ENCODE assay signal across 8 cellular contexts in genomic region chr19:33143897-33144405, GRCh38. TPM values are rescaled to one million over a fixed set of nuclear protein-coding genes. Genes with fewer than 3 reads are reported as not detected.
DNase-seq lines count a peak whose midpoint lies in the region; ATAC-seq, FAIRE-seq and TF ChIP-seq lines count a peak whose summit lies in the region.

No MANE protein-coding gene starts in this region.

- H2AFZ ChIP-seq in HepG2 (ENCODE audit: low read length) = no peak overlapping the region

- peak; percentile 88 for TF ChIP-seq RAD21 in HepG2 (CRISPR knock-in tag; IDR thresholded peaks at IDR 0.05)

- H3K36me3 ChIP-seq in HepG2 (replicated peaks in 1 of 2; ENCODE audit: control insufficient read depth in 1 of 2, insufficient read depth in 2 of 2, low read length in 2 of 2) = no peaks in the 10 kb centered on the region

- peaks cover 30% of the 10 kb centered on the region for H3K4me1 ChIP-seq in HepG2 (ENCODE audit: insufficient read depth, low read length)

- TF ChIP-seq POLR2A in HepG2 (IDR thresholded peaks at IDR 0.05; ENCODE audit: insufficient read depth in 1 of 2, low read depth in 2 of 2, low read length in 2 of 2) = no peak

- H3K79me2 ChIP-seq in HepG2 (ENCODE audit: insufficient read depth, low read length) = no peaks in the 10 kb centered on the region

- in situ Hi-C loops in HepG2 (cut with HindIII; ENCODE audit: extremely low pct_ligation_motif_present, low pct_unique_long_range_greater_than_20kb) = loop anchor here (5.0 to 25.0 kb wide), 2 partner anchors 33 to 457 kb away; partner anchors contain the start of genes ANKRD27, NUDT19 and RGS9BP

- H3K27ac ChIP-seq in HepG2 (ENCODE audit: extremely low read length, insufficient read depth, low read length) = no peak overlapping the region

- ATAC-seq in HG02798 (IDR thresholded peaks at IDR 0.05; ENCODE audit: poor library complexity, unreplicated experiment) (peak; percentile 74), HepG2 (peak; percentile 92), HG03457 (IDR thresholded peaks at IDR 0.05; ENCODE audit: unreplicated experiment) (no peak)

- peak overlapping the region; percentile 91 for H3K4me2 ChIP-seq in HepG2 (ENCODE audit: low read depth, low read length)

- WGBS in HepG2 (ENCODE audit: low lambda C conversion rate) = 4% methylated on average over 19 of the region's 23 CpGs

- TF ChIP-seq EP300 in HepG2 (IDR thresholded peaks at IDR 0.05; ENCODE audit: low read depth in 2 of 2, low read length in 2 of 2) = no peak
- TF ChIP-seq EP300 in HepG2 (CRISPR knock-in tag; IDR thresholded peaks at IDR 0.05; ENCODE audit: borderline replicate concordance) = no peak

- H3K27me3 ChIP-seq in HepG2 (ENCODE audit: control insufficient read depth in 1 of 2, insufficient read depth in 2 of 2, low read length in 2 of 2) = peaks cover 0 to 7% of the 10 kb centered on the region in 2 experiments; a peak in 2 of 5 replicates

- no peaks in the 10 kb centered on the region for H3K9me3 ChIP-seq in HepG2 (ENCODE audit: low read length)

- peak; percentile 87 for FAIRE-seq in HepG2 (lab: Jason Lieb, UNC)

- no peaks in the 10 kb centered on the region for H4K20me1 ChIP-seq in HepG2 (ENCODE audit: insufficient read depth, low read length)

- H3K4me3 ChIP-seq in choroid plexus epithelial cell (ENCODE audit: low read depth, low read length) (no peak overlapping the region), HepG2 (replicated peaks in 1 of 3; ENCODE audit: insufficient read depth in 1 of 3, low read depth in 2 of 3, low read length in 3 of 3) (peak overlapping the region; percentile 57 to 72 (median 57); a peak in 5 of 6 replicates)

- intact Hi-C loops in HepG2 (cut with micrococcal nuclease; ENCODE audit: unreplicated experiment) = loop anchor here (1.0 to 2.0 kb wide), 2 partner anchors 33 to 40 kb away; no protein-coding TSS in a partner anchor

- CTCF ChIA-PET in HepG2 (lab: Yijun Ruan, JAX; ENCODE audit: low intra/inter-chr PET ratio, low total read pairs) = interaction anchor here (0.7 to 2.7 kb wide), 3 partner anchors 34 to 91 kb away, joined by 4 to 16 read pairs (median 9); no protein-coding TSS in a partner anchor

- peak overlapping the region; percentile 37; the same call in 1 of the 2 replicates for H3K9ac ChIP-seq in HepG2 (ENCODE audit: insufficient read depth, low read depth, low read length)

- POLR2A ChIA-PET in HepG2 (lab: Yijun Ruan, JAX) = interaction anchor here (1.0 to 2.8 kb wide), 3 partner anchors 13 to 40 kb away, joined by 3 to 18 read pairs (median 4); no protein-coding TSS in a partner anchor

- TF ChIP-seq CTCF in choroid plexus epithelial cell (conservative IDR thresholded peaks at IDR 0.05; ENCODE audit: low read depth, low read length) (peak; percentile 96), HepG2 (CRISPR knock-in tag; IDR thresholded peaks at IDR 0.05) (peak; percentile 95)

- DNase-seq in EH (ENCODE audit: low read depth) = peak; percentile 63
- DNase-seq in NCI-H2227 treated with DMSO at 0.1 percent for 48 hours (lab: John Stamatoyannopoulos, UW) = peak; percentile 98
- DNase-seq in activated CD4-positive, alpha-beta T cell treated with anti-CD3 and anti-CD28 coated beads for 24 hours (ENCODE audit: low read depth in 2 of 2) = peak; percentile 38 to 49
- DNase-seq in choroid plexus epithelial cell (ENCODE audit: low read depth) = peak; percentile 57
- peak; percentile 47 for DNase-seq in HepG2 (ENCODE audit: low spot score)
- peak in 2 of 3 donors; percentile 39 to 47 for DNase-seq in stimulated activated CD4-positive, alpha-beta T cell treated with anti-CD3 and anti-CD28 coated beads, TNF-alpha, amount 100 ng/mL, for 1 hour (ENCODE audit: low read depth in 3 of 3, low spot score in 1 of 3)

- no TSS peak for BruUV-seq in HepG2 (replicated peaks; lab: Mats Ljungman, UMichigan)

TF ChIP-seq in HepG2, 621 proteins besides CTCF, POLR2A, EP300 and RAD21 (continues in another document):
- TF ChIP-seq BCL6 (CRISPR knock-in tag; IDR thresholded peaks at IDR 0.05) = no peak
- TF ChIP-seq ZNF451 (CRISPR knock-in tag; IDR thresholded peaks at IDR 0.05) = no peak
- no peak for TF ChIP-seq DMTF1 (CRISPR knock-in tag; IDR thresholded peaks at IDR 0.05)
- TF ChIP-seq ZNF430 (CRISPR knock-in tag; IDR thresholded peaks at IDR 0.05) = peak; percentile 63; the same call in 1 of the 2 replicates
- TF ChIP-seq ZNF792 (CRISPR knock-in tag; IDR thresholded peaks at IDR 0.05) = 0 out of 2 replicates have a peak, but pooled peaks have one; percentile 38
- no peak for TF ChIP-seq NR0B2 (CRISPR knock-in tag; IDR thresholded peaks at IDR 0.05)
- no peak for TF ChIP-seq ZNF652 (CRISPR knock-in tag; IDR thresholded peaks at IDR 0.05; ENCODE audit: borderline replicate concordance, low read depth)
- no peak for TF ChIP-seq ZNF264 (CRISPR knock-in tag; IDR thresholded peaks at IDR 0.05)

RNA-seq across cellular contexts. Expression of gene WDR88, which starts 12.0 kb away (rescaled TPM):
- total RNA-seq in HepG2 (2016; rRNA removed; fragmentation: Illumina TruSeq; extraction: Trizol) = not detected in 2 replicates
- not detected in 2 replicates for total RNA-seq in HepG2 (2016; cell fraction: cytosol; rRNA removed; fragmentation: Illumina TruSeq; extraction: Trizol; ENCODE audit: low read depth)
- 0.09 TPM in 1 of 2 replicates, not detected in the other for total RNA-seq in HepG2 (2016; cell fraction: insoluble cytoplasmic fraction; rRNA removed; fragmentation: Illumina TruSeq; extraction: Trizol)
- not detected in 2 replicates for total RNA-seq in HepG2 (2016; cell fraction: membrane; rRNA removed; fragmentation: Illumina TruSeq; extraction: Trizol)
- total RNA-seq in HepG2 (2016; cell fraction: nucleus; rRNA removed; fragmentation: Illumina TruSeq; extraction: Trizol) = not detected in 2 replicates
- 0.09 TPM in 1 of 2 replicates, not detected in the other for polyA plus RNA-seq in HepG2 (2011; rRNA removed)
- polyA plus RNA-seq in HepG2 (2011; cell fraction: cytosol; rRNA removed) = not detected in 2 replicates
- 0.07 TPM in 1 of 2 replicates, not detected in the other for polyA plus RNA-seq in HepG2 (2011; cell fraction: nucleus; rRNA removed)
- polyA plus RNA-seq in HepG2 (2012) = 0.12 and 0.20 TPM in 2 replicates
- polyA plus RNA-seq in HepG2 (2016; cell fraction: cytosol; fragmentation: Illumina TruSeq; extraction: Trizol; ENCODE audit: low read depth) = not detected in 2 replicates
- polyA plus RNA-seq in HepG2 (2016; cell fraction: insoluble cytoplasmic fraction; fragmentation: Illumina TruSeq; extraction: Trizol; ENCODE audit: low read depth) = not detected in 2 replicates
- polyA plus RNA-seq in HepG2 (2016; cell fraction: membrane; fragmentation: Illumina TruSeq; extraction: Trizol; ENCODE audit: low read depth) = not detected in 2 replicates
- not detected in 2 replicates for polyA plus RNA-seq in HepG2 (2016; cell fraction: nucleus; fragmentation: Illumina TruSeq; extraction: Trizol; ENCODE audit: insufficient read depth, low read depth)
- polyA minus RNA-seq in HepG2 (2011; rRNA and poly(A)+ RNA removed; ENCODE audit: low replicate concordance) = 0.26 TPM in 1 of 2 replicates, not detected in the other
- not detected in 2 replicates for polyA minus RNA-seq in HepG2 (2011; cell fraction: cytosol; rRNA and poly(A)+ RNA removed)
- polyA minus RNA-seq in HepG2 (2011; cell fraction: nucleus; rRNA and poly(A)+ RNA removed) = not detected in 2 replicates

RNA-seq across cellular contexts. Expression of gene LRP3, which starts 50.2 kb away (rescaled TPM):
- 45.1 and 51.6 TPM in 2 replicates for total RNA-seq in HepG2 (2016; rRNA removed; fragmentation: Illumina TruSeq; extraction: Trizol)
- 34.5 and 35.4 TPM in 2 replicates for total RNA-seq in HepG2 (2016; cell fraction: cytosol; rRNA removed; fragmentation: Illumina TruSeq; extraction: Trizol; ENCODE audit: low read depth)
- 39.3 and 56.4 TPM in 2 replicates for total RNA-seq in HepG2 (2016; cell fraction: insoluble cytoplasmic fraction; rRNA removed; fragmentation: Illumina TruSeq; extraction: Trizol)
- total RNA-seq in HepG2 (2016; cell fraction: membrane; rRNA removed; fragmentation: Illumina TruSeq; extraction: Trizol) = 85.6 and 91.5 TPM in 2 replicates
- total RNA-seq in HepG2 (2016; cell fraction: nucleus; rRNA removed; fragmentation: Illumina TruSeq; extraction: Trizol) = 24.3 and 30.9 TPM in 2 replicates
- polyA plus RNA-seq in HepG2 (2011; rRNA removed) = 17.6 and 30.3 TPM in 2 replicates
- polyA plus RNA-seq in HepG2 (2011; cell fraction: cytosol; rRNA removed) = 9.6 and 22.4 TPM in 2 replicates
- 49.0 and 59.4 TPM in 2 replicates for polyA plus RNA-seq in HepG2 (2011; cell fraction: nucleus; rRNA removed)
- 12.5 and 18.3 TPM in 2 replicates for polyA plus RNA-seq in HepG2 (2012)
- polyA plus RNA-seq in HepG2 (2016; cell fraction: cytosol; fragmentation: Illumina TruSeq; extraction: Trizol; ENCODE audit: low read depth) = 46.7 and 50.1 TPM in 2 replicates
- 41.6 and 54.2 TPM in 2 replicates for polyA plus RNA-seq in HepG2 (2016; cell fraction: insoluble cytoplasmic fraction; fragmentation: Illumina TruSeq; extraction: Trizol; ENCODE audit: low read depth)
- 92.1 and 104 TPM in 2 replicates for polyA plus RNA-seq in HepG2 (2016; cell fraction: membrane; fragmentation: Illumina TruSeq; extraction: Trizol; ENCODE audit: low read depth)
- polyA plus RNA-seq in HepG2 (2016; cell fraction: nucleus; fragmentation: Illumina TruSeq; extraction: Trizol; ENCODE audit: insufficient read depth, low read depth) = 70.1 and 70.6 TPM in 2 replicates
- polyA minus RNA-seq in HepG2 (2011; rRNA and poly(A)+ RNA removed; ENCODE audit: low replicate concordance) = 11.9 and 50.0 TPM in 2 replicates
- 9.7 and 13.5 TPM in 2 replicates for polyA minus RNA-seq in HepG2 (2011; cell fraction: cytosol; rRNA and poly(A)+ RNA removed)
- polyA minus RNA-seq in HepG2 (2011; cell fraction: nucleus; rRNA and poly(A)+ RNA removed) = 10.3 TPM in 2 replicates

Comparison
In these comparisons a context has a peak if more than half of its experiments do, and no peak if none do; other contexts are left out.
1. DNase-seq: peak in every context shown above with its lines; median percentile 98 in NCI-H2227 treated with DMSO at 0.1 percent for 48 hours; 63 in EH; 57 in choroid plexus epithelial cell; 47 in HepG2; 44 in activated CD4-positive, alpha-beta T cell treated with anti-CD3 and anti-CD28 coated beads for 24 hours; 43 in stimulated activated CD4-positive, alpha-beta T cell treated with anti-CD3 and anti-CD28 coated beads, TNF-alpha, amount 100 ng/mL, for 1 hour.